ENCODE assay signal across 11 cellular contexts in the genomic region with DNA sequence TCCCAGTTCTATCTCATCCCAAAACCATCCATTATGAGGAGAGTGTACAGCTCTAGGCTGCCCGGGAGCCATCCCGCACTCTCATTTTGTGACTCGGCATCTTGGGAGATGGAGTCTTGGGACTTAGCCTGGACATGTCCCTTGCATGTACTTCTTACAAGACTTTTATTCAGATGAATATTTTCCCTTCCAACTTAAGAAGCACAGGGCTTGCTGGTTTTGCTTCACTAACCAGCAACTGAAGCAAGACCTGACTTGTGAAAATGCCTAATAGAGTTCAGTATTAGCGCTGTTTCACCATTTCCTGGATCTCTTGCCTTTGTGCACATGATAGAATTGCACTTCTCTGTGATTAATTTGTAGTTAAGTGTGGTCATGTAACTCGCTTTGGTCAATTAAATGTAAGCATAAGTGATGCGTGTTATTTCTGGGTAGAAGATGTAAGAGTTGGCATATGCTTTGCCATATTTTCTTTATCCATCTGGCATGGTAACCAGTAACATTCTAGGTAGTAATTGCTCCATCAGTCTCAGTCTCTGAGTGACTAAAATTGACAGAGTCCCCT.
DNase-seq lines count a peak whose midpoint lies in the region; ATAC-seq lines count a peak whose summit lies in the region.
"Had no signal": no experiment of that assay in that cellular context is flagged by ENCODE, and none has a peak within 500 bp of the region (broad histone marks: within the 10 kb centered on the region; RNA-seq: fewer than 3 reads in every experiment).

No MANE protein-coding gene starts in this region.

- in situ Hi-C loops in ACHN (cut with HindIII; ENCODE audit: low pct_ligation_motif_present, low pct_unique_long_range_greater_than_20kb, low sequenced_read_pairs), result no loop called here

- DNase-seq in kidney glomerular epithelial cell (lab: John Stamatoyannopoulos, UW), result peak; percentile 66
- DNase-seq in superior temporal gyrus (ENCODE audit: extremely low spot score), result no peak
- no peak for DNase-seq in ACHN
- DNase-seq in AG08395 (ENCODE audit: low spot score), result no peak
- no peak for DNase-seq in NCI-H345 (lab: John Stamatoyannopoulos, UW)
- DNase-seq: activated naive CD4-positive, alpha-beta T cell treated with Interleukin-2 at 50 U/mL for 16 hours; DND-41 had no signal

- peak; percentile 62 for ATAC-seq in GM18517 (IDR thresholded peaks at IDR 0.05; ENCODE audit: unreplicated experiment)
- ATAC-seq in GM21526 (IDR thresholded peaks at IDR 0.05; ENCODE audit: low FRiP score, unreplicated experiment), result peak; percentile 66
- peak; percentile 54 for ATAC-seq in HG03442 (IDR thresholded peaks at IDR 0.05; ENCODE audit: unreplicated experiment)
- ATAC-seq: HCT116 had no signal
